Comparison of ENCODE assay signal across 1 cellular context in genomic region chr4:81421346-81422218, GRCh38.
TF ChIP-seq lines count a peak whose summit lies in the region.

No MANE protein-coding gene starts in this region.

TF ChIP-seq in K562, 482 proteins besides CTCF, POLR2A, EP300 and RAD21 (continued from another document and continues in another):
- TF ChIP-seq ZNF449 (CRISPR knock-in tag; IDR thresholded peaks at IDR 0.05): no peak
- TF ChIP-seq BRF1 (IDR thresholded peaks at IDR 0.05; ENCODE audit: borderline replicate concordance, extremely low read depth, insufficient read length): no peak
- TF ChIP-seq IRF1 (CRISPR knock-in tag; IDR thresholded peaks at IDR 0.05; ENCODE audit: borderline replicate concordance): no peak
- TF ChIP-seq ZNF830 (CRISPR knock-in tag; IDR thresholded peaks at IDR 0.05): no peak
- no peak for TF ChIP-seq ZFP91 (CRISPR knock-in tag; IDR thresholded peaks at IDR 0.05)
- no peak for TF ChIP-seq SRSF7 (optimal IDR thresholded peaks at IDR 0.05; ENCODE audit: low read depth, low read length)
- no peak for TF ChIP-seq ZKSCAN8 (CRISPR knock-in tag; IDR thresholded peaks at IDR 0.05)
- peak; percentile 87 for TF ChIP-seq MAFK (IDR thresholded peaks at IDR 0.05; ENCODE audit: low read length)
- peak; percentile 94 for TF ChIP-seq LEF1 (IDR thresholded peaks at IDR 0.05)
- no peak for TF ChIP-seq THRA (IDR thresholded peaks at IDR 0.05)
- peak; percentile 73 for TF ChIP-seq POLR2H (tag; IDR thresholded peaks at IDR 0.05; ENCODE audit: low read depth)
- peak; percentile 86 for TF ChIP-seq MTA3 (IDR thresholded peaks at IDR 0.05; ENCODE audit: borderline replicate concordance)
- peak; percentile 87 for TF ChIP-seq NFRKB (IDR thresholded peaks at IDR 0.05; ENCODE audit: low read depth)
- no peak for TF ChIP-seq BRF2 (IDR thresholded peaks at IDR 0.05; ENCODE audit: borderline replicate concordance, insufficient read depth, insufficient read length)
- no peak for TF ChIP-seq ZNF239 (CRISPR knock-in tag; IDR thresholded peaks at IDR 0.05)
- TF ChIP-seq ELK1 (CRISPR knock-in tag; IDR thresholded peaks at IDR 0.05): no peak
- TF ChIP-seq ZNF212 (CRISPR knock-in tag; IDR thresholded peaks at IDR 0.05): no peak
- TF ChIP-seq ZBTB40 (IDR thresholded peaks at IDR 0.05): 0 out of 2 replicates have a peak, but pooled peaks have one; percentile 31
- TF ChIP-seq ZBTB40 (CRISPR knock-in tag; IDR thresholded peaks at IDR 0.05): no peak
- TF ChIP-seq NR2C1 (IDR thresholded peaks at IDR 0.05): no peak
- no peak; the same call in 1 of the 2 replicates for TF ChIP-seq NR2C1 (tag; IDR thresholded peaks at IDR 0.05)
- no peak for TF ChIP-seq NKRF (IDR thresholded peaks at IDR 0.05; ENCODE audit: borderline replicate concordance)
- TF ChIP-seq ZNF79 (CRISPR knock-in tag; IDR thresholded peaks at IDR 0.05; ENCODE audit: low read depth): no peak
- peak; percentile 98 for TF ChIP-seq ARID1B (IDR thresholded peaks at IDR 0.05)
- TF ChIP-seq SRSF9 (IDR thresholded peaks at IDR 0.05; ENCODE audit: borderline replicate concordance, low read depth, low read length): no peak
- peak; percentile 97 for TF ChIP-seq ATF3 (IDR thresholded peaks at IDR 0.05)
- TF ChIP-seq ATF3 (CRISPR knock-in tag; conservative IDR thresholded peaks at IDR 0.05): peak; percentile 98
- no peak for TF ChIP-seq ZNF707 (CRISPR knock-in tag; conservative IDR thresholded peaks at IDR 0.05)
- no peak for TF ChIP-seq BMI1 (IDR thresholded peaks at IDR 0.05; ENCODE audit: low read length)
- TF ChIP-seq POLR2G (IDR thresholded peaks at IDR 0.05; ENCODE audit: low read depth, low read length): no peak
- TF ChIP-seq KLF1 (tag; IDR thresholded peaks at IDR 0.05): no peak
- TF ChIP-seq E2F1 (CRISPR knock-in tag; IDR thresholded peaks at IDR 0.05): no peak
